Comparison of ENCODE assay signal across 8 cellular contexts in genomic region chr3:28916713-28917499, GRCh38.
DNase-seq lines count a peak whose midpoint lies in the region; ATAC-seq and TF ChIP-seq lines count a peak whose summit lies in the region.

No MANE protein-coding gene starts in this region.

- 34% methylated on average over 16 of the region's 16 CpGs for WGBS in aorta, 2 donors

- peak overlapping the region in 1 of 2 donors; percentile 23 for H3K27ac ChIP-seq in aorta (ENCODE audit: low read depth in 1 of 2, low read length in 2 of 2)

- intact Hi-C loops in mucosa of descending colon (cut with DNase I, micrococcal nuclease) (no loop called here), aorta (cut with DNase I) (loop anchor here (2.0 to 10.0 kb wide), 4 partner anchors 364 to 850 kb away; partner anchors contain the start of gene RBMS3 (in 2 of the 2))

- no peak overlapping the region for H3K4me3 ChIP-seq in mucosa of descending colon
- H3K4me3 ChIP-seq in aorta (ENCODE audit: low read length in 2 of 2) = no peak overlapping the region

- H3K36me3 ChIP-seq in mucosa of descending colon (ENCODE audit: low read depth) (no peaks in the 10 kb centered on the region), aorta (ENCODE audit: control insufficient read depth in 1 of 2, insufficient read depth in 2 of 2, low read length in 1 of 2) (no peaks in the 10 kb centered on the region)

- H3K9me3 ChIP-seq in mucosa of descending colon (no peaks in the 10 kb centered on the region), aorta (ENCODE audit: control insufficient read depth, low read length) (no peaks in the 10 kb centered on the region)

- peak; percentile 81 for ATAC-seq in GM19397 (IDR thresholded peaks at IDR 0.05; ENCODE audit: unreplicated experiment)
- peak; percentile 91 for ATAC-seq in HG03342 (IDR thresholded peaks at IDR 0.05; ENCODE audit: unreplicated experiment)
- ATAC-seq in mucosa of descending colon = peak; percentile 51
- peak; percentile 90 for ATAC-seq in aorta (ENCODE audit: low FRiP score)

- no peak for TF ChIP-seq CTCF in mucosa of descending colon (IDR thresholded peaks at IDR 0.05)

- DNase-seq in ELF-1 (ENCODE audit: low read depth, low spot score) (peak; percentile 37), SHP77 treated with DMSO at 0.1 percent for 48 hours (lab: John Stamatoyannopoulos, UW) (peak; percentile 57), epidermal melanocyte (ENCODE audit: insufficient read length, low spot score) (peak; percentile 42), mucosa of descending colon (peak in 2 of 3 donors; percentile 26 to 35), aorta (peak; percentile 80 to 81), GF-D8 (lab: John Stamatoyannopoulos, UW) (no peak)

- no peaks in the 10 kb centered on the region for H3K27me3 ChIP-seq in aorta (ENCODE audit: control insufficient read depth in 1 of 2, insufficient read depth in 2 of 2, low read length in 1 of 2)

- H3K4me1 ChIP-seq in mucosa of descending colon (ENCODE audit: low read depth) (no peaks in the 10 kb centered on the region), aorta (ENCODE audit: control insufficient read depth in 1 of 2, insufficient read depth in 2 of 2, low read length in 2 of 2) (no peaks in the 10 kb centered on the region)

Comparison
In these comparisons a context has a peak if more than half of its experiments do, and no peak if none do; other contexts are left out.
1. intact Hi-C loops: an anchor here in aorta (2.0 to 10.0 kb wide); none called in mucosa of descending colon.